21 cellular contexts compared by ENCODE assay signal in genomic region chr6:126071000-126071647, GRCh38.
DNase-seq lines count a peak whose midpoint lies in the region; ATAC-seq and TF ChIP-seq lines count a peak whose summit lies in the region.
"Had no signal": no experiment of that assay in that cellular context is flagged by ENCODE, and none has a peak within 500 bp of the region (broad histone marks: within the 10 kb centered on the region; RNA-seq: fewer than 3 reads in every experiment).

No MANE protein-coding gene starts in this region.

- peak overlapping the region; percentile 17 for H3K27ac Mint-ChIP-seq in Caco-2 (ENCODE audit: unreplicated experiment)
- H3K27ac Mint-ChIP-seq: HFFc6 had no signal

- no peak overlapping the region for H3K9ac ChIP-seq in subcutaneous abdominal adipose tissue (ENCODE audit: low read length in 5 of 5)

- no peaks in the 10 kb centered on the region for H3K27me3 Mint-ChIP-seq in Caco-2 (ENCODE audit: insufficient read depth, unreplicated experiment)

- ATAC-seq in SK-N-SH treated with all-trans-retinoic acid at 6 μM for 48 hours (peak; percentile 72), GM21723 (IDR thresholded peaks at IDR 0.05; ENCODE audit: unreplicated experiment) (no peak), HG03378 (IDR thresholded peaks at IDR 0.05; ENCODE audit: unreplicated experiment) (no peak), upper lobe of left lung (ENCODE audit: low FRiP score in 2 of 2) (no peak), HG02884 (IDR thresholded peaks at IDR 0.05; ENCODE audit: unreplicated experiment) (no peak)
- ATAC-seq: PC-3 had no signal

- H3K36me3 ChIP-seq in Caco-2 (ENCODE audit: control insufficient read depth, insufficient read depth, low read length) (no peaks in the 10 kb centered on the region; the same call in none of the 2 replicates), subcutaneous abdominal adipose tissue (ENCODE audit: control insufficient read depth in 5 of 5, insufficient read depth in 5 of 5, low read length in 5 of 5) (no peaks in the 10 kb centered on the region), upper lobe of left lung (no peaks in the 10 kb centered on the region)

- H3K27ac ChIP-seq in subcutaneous abdominal adipose tissue (ENCODE audit: low read depth, low read length) (peak overlapping the region; percentile 18), upper lobe of left lung (no peak overlapping the region)

- H3K9me3 Mint-ChIP-seq in Caco-2 (ENCODE audit: unreplicated experiment), result no peaks in the 10 kb centered on the region
- H3K9me3 Mint-ChIP-seq: CD8-positive, alpha-beta memory T cell; HFFc6 had no signal

- CTCF ChIA-PET in Caco-2 (lab: Charles Lee), result no interaction called here

- BruUV-seq in Caco-2 (replicated peaks; lab: Mats Ljungman, UMichigan), result no TSS peak

- H3K4me1 ChIP-seq in Caco-2, result peaks cover 17% of the 10 kb centered on the region
- H3K4me1 ChIP-seq in subcutaneous abdominal adipose tissue (ENCODE audit: control insufficient read depth in 5 of 5, insufficient read depth in 5 of 5, low read length in 5 of 5), result peaks cover 0 to 16% (median 3%) of the 10 kb centered on the region in 5 donors
- H3K4me1 ChIP-seq in upper lobe of left lung, result no peaks in the 10 kb centered on the region

- TF ChIP-seq CTCF in Caco-2 (IDR thresholded peaks at IDR 0.05; ENCODE audit: insufficient read depth in 1 of 2, low read depth in 1 of 2, low read length in 1 of 2, severe bottlenecking in 1 of 2, unreplicated experiment in 1 of 2) (no peak), fibroblast of villous mesenchyme (IDR thresholded peaks at IDR 0.05; ENCODE audit: insufficient read depth, low read depth, low read length) (no peak), upper lobe of left lung (IDR thresholded peaks at IDR 0.05) (no peak)

- TF ChIP-seq POLR2A in upper lobe of left lung (IDR thresholded peaks at IDR 0.05), result no peak

- POLR2A ChIA-PET in Caco-2 (lab: Charles Lee), result no interaction called here

- intact Hi-C loops in Caco-2 (cut with micrococcal nuclease; ENCODE audit: unreplicated experiment), result no loop called here

- H3K4me3 Mint-ChIP-seq in Caco-2 (ENCODE audit: unreplicated experiment), result no peak overlapping the region
- H3K4me3 Mint-ChIP-seq: CD8-positive, alpha-beta memory T cell; HFFc6 had no signal

- no peak for TF ChIP-seq EP300 in upper lobe of left lung (IDR thresholded peaks at IDR 0.05)

- H3K27me3 ChIP-seq in Caco-2 (replicated peaks; ENCODE audit: control insufficient read depth, insufficient read depth, low read length), result no peaks in the 10 kb centered on the region
- H3K27me3 ChIP-seq in subcutaneous abdominal adipose tissue (ENCODE audit: control insufficient read depth in 5 of 5, insufficient read depth in 4 of 5, low read length in 5 of 5), result no peaks in the 10 kb centered on the region
- H3K27me3 ChIP-seq in upper lobe of left lung, result no peaks in the 10 kb centered on the region

- 80 to 84% methylated on average over 7 of the region's 7 CpGs for WGBS in upper lobe of left lung, 2 donors

- no peaks in the 10 kb centered on the region for H3K9me3 ChIP-seq in Caco-2
- peaks cover 0 to 2% (median 0%) of the 10 kb centered on the region in 5 donors for H3K9me3 ChIP-seq in subcutaneous abdominal adipose tissue (ENCODE audit: control insufficient read depth in 5 of 5, low read length in 5 of 5)
- no peaks in the 10 kb centered on the region for H3K9me3 ChIP-seq in upper lobe of left lung

- peaks cover 11% of the 10 kb centered on the region for H3K36me3 Mint-ChIP-seq in Caco-2 (ENCODE audit: insufficient read depth, unreplicated experiment)

- DNase-seq in Caco-2 (no peak), fibroblast of villous mesenchyme (ENCODE audit: low read depth) (peak; percentile 84), upper lobe of left lung (no peak)
- DNase-seq: C1 segment of cervical spinal cord; CD8-positive, alpha-beta memory T cell; DMS79; H7; HFFc6; MV-4-11; NCI-H1417; NCI-H1930; NCI-H345; NCI-H526; PC-3; RPMI8226; SIG-M5 had no signal

- H3K4me3 ChIP-seq in Caco-2 (ENCODE audit: low read depth, low read length) (no peak overlapping the region), fibroblast of villous mesenchyme (ENCODE audit: low read depth, low read length) (no peak overlapping the region), subcutaneous abdominal adipose tissue (ENCODE audit: low read depth in 1 of 5, low read length in 5 of 5) (no peak overlapping the region), upper lobe of left lung (no peak overlapping the region)

- peaks cover 6% of the 10 kb centered on the region for H3K4me1 Mint-ChIP-seq in Caco-2 (ENCODE audit: low read depth, unreplicated experiment)
- H3K4me1 Mint-ChIP-seq: CD8-positive, alpha-beta memory T cell had no signal

TF ChIP-seq in SK-N-SH treated with all-trans-retinoic acid at 6 μM for 48 hours, 23 proteins besides CTCF, POLR2A, EP300 and RAD21:
- TF ChIP-seq TCF4 (CRISPR knock-in tag; IDR thresholded peaks at IDR 0.05; ENCODE audit: borderline replicate concordance) (peak; percentile 43; the same call in 1 of the 2 replicates), CSRNP3 (CRISPR knock-in tag; IDR thresholded peaks at IDR 0.05) (no peak), ZFP30 (CRISPR knock-in tag; IDR thresholded peaks at IDR 0.05) (no peak), ZNF565 (CRISPR knock-in tag; conservative IDR thresholded peaks at IDR 0.05; ENCODE audit: low read depth) (no peak), ISL1 (CRISPR knock-in tag; IDR thresholded peaks at IDR 0.05) (peak; percentile 53)
